ENCODE assay signal across 17 cellular contexts in the genomic region with DNA sequence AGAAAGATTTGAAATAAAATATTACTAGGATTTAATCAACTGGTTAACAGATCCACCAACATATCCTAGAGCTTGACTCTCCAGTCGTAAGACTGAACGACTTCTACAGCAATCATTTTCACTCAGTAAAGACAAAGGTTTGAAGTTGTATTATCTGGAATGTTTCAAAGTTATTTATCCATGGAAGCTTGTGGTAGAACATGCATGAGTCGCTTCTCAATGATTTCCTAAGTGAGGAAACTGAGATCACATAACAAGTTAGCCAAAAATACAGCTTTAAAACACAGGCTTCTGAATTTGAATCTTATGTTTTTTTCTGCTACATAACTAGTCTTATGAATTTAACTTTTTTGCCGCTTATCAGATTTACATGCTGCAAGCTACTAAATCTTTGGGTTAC.
DNase-seq lines count a peak whose midpoint lies in the region; ATAC-seq, FAIRE-seq and TF ChIP-seq lines count a peak whose summit lies in the region.
"Had no signal": no experiment of that assay in that cellular context is flagged by ENCODE, and none has a peak within 500 bp of the region (broad histone marks: within the 10 kb centered on the region; RNA-seq: fewer than 3 reads in every experiment).

No MANE protein-coding gene starts in this region.

- TF ChIP-seq CTCF in cardiac fibroblast (IDR thresholded peaks at IDR 0.05; ENCODE audit: low read depth, low read length): no peak

- FAIRE-seq in HTR-8/SVneo (lab: Jason Lieb, UNC): no peak
- FAIRE-seq: TTC549 had no signal

- H3K4me3 ChIP-seq in cardiac fibroblast (replicated peaks in 1 of 2; ENCODE audit: low read depth in 2 of 2, low read length in 2 of 2): no peak overlapping the region
- H3K4me3 ChIP-seq: SJSA1, upper lobe of left lung had no signal

- DNase-seq in AG08395 (ENCODE audit: low spot score): peak; percentile 69
- peak; percentile 37 for DNase-seq in HTR-8/SVneo (ENCODE audit: insufficient read length, low spot score)
- peak; percentile 73 to 80 for DNase-seq in cardiac fibroblast (ENCODE audit: low read depth in 2 of 2)
- peak; percentile 81 for DNase-seq in kidney glomerular epithelial cell (lab: John Stamatoyannopoulos, UW)
- no peak for DNase-seq in DMS79 treated with DMSO at 0.1 percent for 48 hours (lab: John Stamatoyannopoulos, UW)
- DNase-seq: activated gamma-delta T cell treated with Interleukin-2 at 50 U/mL for 16 hours; central memory CD4-positive, alpha-beta T cell; DND-41; erythroblast; NCI-H2081; posterior cingulate gyrus; upper lobe of left lung had no signal

- ATAC-seq in HG03520 (IDR thresholded peaks at IDR 0.05; ENCODE audit: unreplicated experiment) (no peak), HG03108 (IDR thresholded peaks at IDR 0.05; ENCODE audit: unreplicated experiment) (no peak), HG03280 (IDR thresholded peaks at IDR 0.05; ENCODE audit: unreplicated experiment) (no peak)
